In genomic region chr2:9753276-9753600, GRCh38 we compare ENCODE assay signal across 8 cellular contexts.
DNase-seq lines count a peak whose midpoint lies in the region; ATAC-seq and TF ChIP-seq lines count a peak whose summit lies in the region.

No MANE protein-coding gene starts in this region.

- no peak for TF ChIP-seq POLR2A in stomach (IDR thresholded peaks at IDR 0.05)
- no peak for TF ChIP-seq POLR2A in spleen (IDR thresholded peaks at IDR 0.05)

- intact Hi-C loops in stomach (cut with DNase I; ENCODE audit: low total_unique reads) = no loop called here
- intact Hi-C loops in spleen (cut with DNase I; ENCODE audit: low total_unique reads) = no loop called here

- H3K4me1 ChIP-seq in stomach (peaks cover 18 to 37% (median 29%) of the 10 kb centered on the region in 4 donors), spleen (peaks cover 0 to 44% (median 38%) of the 10 kb centered on the region in 6 donors)

- no peak for TF ChIP-seq CTCF in choroid plexus epithelial cell (conservative IDR thresholded peaks at IDR 0.05; ENCODE audit: low read depth, low read length)
- no peak for TF ChIP-seq CTCF in stomach (IDR thresholded peaks at IDR 0.05)
- no peak for TF ChIP-seq CTCF in spleen (IDR thresholded peaks at IDR 0.05 in 8 of 11, conservative IDR thresholded peaks at IDR 0.05 in 3 of 11)

- H3K27ac ChIP-seq in stomach (peak overlapping the region in 3 of 5 donors; percentile 29 to 42 (median 38)), spleen (peak overlapping the region in 4 of 8 donors; percentile 52 to 67 (median 61))

- TF ChIP-seq EP300 in stomach (IDR thresholded peaks at IDR 0.05) = no peak

- H3K36me3 ChIP-seq in stomach (no peaks in the 10 kb centered on the region), spleen (no peaks in the 10 kb centered on the region)

- ATAC-seq in GM19023 (IDR thresholded peaks at IDR 0.05; ENCODE audit: unreplicated experiment) (peak; percentile 65), HG03280 (IDR thresholded peaks at IDR 0.05; ENCODE audit: unreplicated experiment) (peak; percentile 66)

- H3K9me3 ChIP-seq in stomach = no peaks in the 10 kb centered on the region
- H3K9me3 ChIP-seq in spleen = peaks cover 0 to 2% (median 0%) of the 10 kb centered on the region in 8 donors

- WGBS in stomach, 5 donors = 7 to 48% (median 11%) methylated on average over 8 to 9 of the region's 9 CpGs
- WGBS in spleen, 5 donors = 3 to 27% (median 19%) methylated on average over 9 of the region's 9 CpGs

- H3K4me3 ChIP-seq in choroid plexus epithelial cell (ENCODE audit: low read depth, low read length) = peak overlapping the region; percentile 3
- peak overlapping the region in 2 of 4 donors; percentile 22 to 41 for H3K4me3 ChIP-seq in stomach
- H3K4me3 ChIP-seq in spleen = peak overlapping the region in 2 of 8 donors; percentile 23 to 49

- H3K27me3 ChIP-seq in stomach = peaks cover 0 to 27% (median 0%) of the 10 kb centered on the region in 3 donors
- H3K27me3 ChIP-seq in spleen (replicated peaks in 1 of 7) = peaks cover 0 to 60% (median 10%) of the 10 kb centered on the region in 7 donors

- in situ Hi-C loops in ACHN (cut with HindIII; ENCODE audit: low pct_ligation_motif_present, low pct_unique_long_range_greater_than_20kb, low sequenced_read_pairs) = no loop called here

- DNase-seq in ACHN (peak; percentile 75), T-helper 22 cell (ENCODE audit: low read depth) (peak; percentile 43), choroid plexus epithelial cell (ENCODE audit: low read depth) (peak; percentile 85), medulla oblongata (ENCODE audit: extremely low spot score) (peak; percentile 39), stomach (peak; percentile 52), spleen (no peak)
